Comparison of ENCODE assay signal across 18 cellular contexts in the genomic region with DNA sequence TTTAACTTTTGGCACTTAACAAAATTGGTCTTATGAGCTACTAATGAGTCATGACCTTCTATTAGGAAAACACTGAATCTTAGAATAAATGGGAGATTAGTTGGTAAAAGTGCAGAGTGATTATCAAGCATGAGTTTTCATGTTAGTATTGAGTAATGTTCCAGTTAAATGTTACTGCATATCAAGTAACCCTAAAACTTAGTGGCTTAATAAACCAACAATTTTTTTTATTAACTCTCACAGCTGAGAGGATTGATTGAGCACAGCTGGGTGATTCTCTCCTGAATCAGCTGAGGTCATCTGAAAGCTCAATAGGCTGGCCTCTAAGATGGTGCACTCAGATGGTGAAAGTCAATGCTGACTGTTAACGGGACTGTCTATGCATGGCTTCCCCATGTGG.
"Had no signal": no experiment of that assay in that cellular context is flagged by ENCODE, and none has a peak within 500 bp of the region (broad histone marks: within the 10 kb centered on the region; RNA-seq: fewer than 3 reads in every experiment).

No MANE protein-coding gene starts in this region.

- FAIRE-seq: RCC 7860 had no signal

- DNase-seq: KBM-7, MG63, NCI-H1092 treated with DMSO at 0.1 percent for 48 hours, NCI-H1436, NCI-H187, NCI-H2029, NCI-H2081 treated with DMSO at 0.1 percent for 48 hours, NCI-H2171, NCI-H226, NCI-H446, NCI-H510A, NCI-H524 treated with DMSO at 0.1 percent for 48 hours, NCI-H69, NCI-H774, RPMI8226, SHP77, SK-N-SH had no signal

- H3K27me3 ChIP-seq: MG63 had no signal

- H3K4me3 ChIP-seq: MG63 had no signal

- H3K36me3 ChIP-seq: MG63 had no signal
